ENCODE assay signal across 19 cellular contexts in the genomic region with DNA sequence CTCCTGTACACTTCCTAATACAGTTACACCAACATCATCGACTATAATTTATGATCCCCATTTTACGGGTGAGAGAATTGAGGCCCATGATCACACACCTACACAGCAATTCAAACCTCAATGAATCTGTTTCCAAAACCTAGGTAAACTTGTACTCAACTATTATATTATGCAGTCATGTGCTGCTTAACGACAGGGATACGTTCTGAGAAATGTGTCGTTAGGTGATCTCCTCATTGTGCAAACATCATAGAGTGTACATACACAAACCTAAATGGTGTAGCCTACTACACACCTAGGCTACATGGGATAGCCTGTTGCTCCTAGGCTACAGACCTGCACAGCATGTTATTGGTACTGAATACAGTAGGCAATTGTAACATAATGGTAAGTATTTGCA.
DNase-seq lines count a peak whose midpoint lies in the region; ATAC-seq, FAIRE-seq and TF ChIP-seq lines count a peak whose summit lies in the region.
"Had no signal": no experiment of that assay in that cellular context is flagged by ENCODE, and none has a peak within 500 bp of the region (broad histone marks: within the 10 kb centered on the region; RNA-seq: fewer than 3 reads in every experiment).

No MANE protein-coding gene starts in this region.

- H3K4me1 Mint-ChIP-seq in mesothelial cell of epicardium = peaks cover 31% of the 10 kb centered on the region
- H3K4me1 Mint-ChIP-seq in stimulated activated memory B cell treated with anti-CD40 and anti-IgM and Interleukin-4, amounts not matched to agents 10 μg/mL and 1 μg/mL and 100 μg/mL, for 72 hours = no peaks in the 10 kb centered on the region
- H3K4me1 Mint-ChIP-seq: CD4-positive, alpha-beta memory T cell had no signal

- H3K27me3 Mint-ChIP-seq in mesothelial cell of epicardium (ENCODE audit: low read depth) = no peaks in the 10 kb centered on the region
- no peaks in the 10 kb centered on the region for H3K27me3 Mint-ChIP-seq in stimulated activated memory B cell treated with anti-CD40 and anti-IgM and Interleukin-4, amounts not matched to agents 10 μg/mL and 1 μg/mL and 100 μg/mL, for 72 hours
- H3K27me3 Mint-ChIP-seq: CD4-positive, alpha-beta memory T cell had no signal

- POLR2A ChIA-PET in HEK293 (lab: Yijun Ruan, JAX) = no interaction called here

- H3K4me3 Mint-ChIP-seq in mesothelial cell of epicardium = no peak overlapping the region
- H3K4me3 Mint-ChIP-seq in stimulated activated memory B cell treated with anti-CD40 and anti-IgM and Interleukin-4, amounts not matched to agents 10 μg/mL and 1 μg/mL and 100 μg/mL, for 72 hours = no peak overlapping the region
- H3K4me3 Mint-ChIP-seq: CD4-positive, alpha-beta memory T cell had no signal

- ATAC-seq in GM21723 (IDR thresholded peaks at IDR 0.05; ENCODE audit: unreplicated experiment) = no peak
- no peak for ATAC-seq in stimulated activated memory B cell treated with anti-CD40 and anti-IgM and Interleukin-4, amounts not matched to agents 10 μg/mL and 1 μg/mL and 100 μg/mL, for 72 hours

- peaks cover 10% of the 10 kb centered on the region for H3K36me3 Mint-ChIP-seq in mesothelial cell of epicardium
- H3K36me3 Mint-ChIP-seq in stimulated activated memory B cell treated with anti-CD40 and anti-IgM and Interleukin-4, amounts not matched to agents 10 μg/mL and 1 μg/mL and 100 μg/mL, for 72 hours = no peaks in the 10 kb centered on the region

- H3K36me3 ChIP-seq in HEK293 (ENCODE audit: control insufficient read depth in 2 of 2, insufficient read depth in 1 of 2, low read length in 2 of 2) = no peaks in the 10 kb centered on the region

- no peak overlapping the region for H3K27ac ChIP-seq in HEK293 (ENCODE audit: extremely low read depth, low read depth, low read length)
- H3K27ac ChIP-seq: GM23248 had no signal

- no peaks in the 10 kb centered on the region; the same call in 1 of the 2 replicates for H3K4me1 ChIP-seq in HEK293 (ENCODE audit: control insufficient read depth, insufficient read depth, low read length)

- peak overlapping the region; percentile 14 for H3K27ac Mint-ChIP-seq in mesothelial cell of epicardium
- no peak overlapping the region for H3K27ac Mint-ChIP-seq in stimulated activated memory B cell treated with anti-CD40 and anti-IgM and Interleukin-4, amounts not matched to agents 10 μg/mL and 1 μg/mL and 100 μg/mL, for 72 hours
- H3K27ac Mint-ChIP-seq: CD4-positive, alpha-beta memory T cell had no signal

- DNase-seq in HTR-8/SVneo (ENCODE audit: insufficient read length, low spot score) (no peak), mesothelial cell of epicardium (ENCODE audit: low spot score in 2 of 2, unreplicated experiment in 2 of 2) (no peak), GM19240 (ENCODE audit: insufficient read length, low spot score) (no peak)
- DNase-seq: C1 segment of cervical spinal cord; Calu3; CD4-positive, alpha-beta memory T cell; COR-L47; DMS53; DMS79 treated with DMSO at 0.1 percent for 48 hours; GF-D8; GM23248; H7; HCEC 1CT had no signal

- H3K4me3 ChIP-seq in HEK293 (ENCODE audit: low read depth, low read length) = no peak overlapping the region
- H3K4me3 ChIP-seq: GM23248 had no signal

- CTCF ChIA-PET in HEK293 (lab: Yijun Ruan, JAX) = no interaction called here

- FAIRE-seq in HTR-8/SVneo (lab: Jason Lieb, UNC) = peak; percentile 55
- FAIRE-seq: GM12891, GM18507, H1 had no signal

- H3K9me3 Mint-ChIP-seq in mesothelial cell of epicardium = no peaks in the 10 kb centered on the region
- no peaks in the 10 kb centered on the region for H3K9me3 Mint-ChIP-seq in stimulated activated memory B cell treated with anti-CD40 and anti-IgM and Interleukin-4, amounts not matched to agents 10 μg/mL and 1 μg/mL and 100 μg/mL, for 72 hours
- H3K9me3 Mint-ChIP-seq: CD4-positive, alpha-beta memory T cell had no signal

- no peaks in the 10 kb centered on the region for H3K9me3 ChIP-seq in HEK293 (ENCODE audit: control insufficient read depth, insufficient read depth, low read depth, low read length)

- no peak for TF ChIP-seq CTCF in HEK293 (tag by site-specific recombination; IDR thresholded peaks at IDR 0.05)
- no peak for TF ChIP-seq CTCF in mesothelial cell of epicardium (IDR thresholded peaks at IDR 0.05; ENCODE audit: unreplicated experiment)

TF ChIP-seq in HEK293, 187 proteins besides CTCF, POLR2A, EP300 and RAD21:
- TF ChIP-seq, protein P1, sequence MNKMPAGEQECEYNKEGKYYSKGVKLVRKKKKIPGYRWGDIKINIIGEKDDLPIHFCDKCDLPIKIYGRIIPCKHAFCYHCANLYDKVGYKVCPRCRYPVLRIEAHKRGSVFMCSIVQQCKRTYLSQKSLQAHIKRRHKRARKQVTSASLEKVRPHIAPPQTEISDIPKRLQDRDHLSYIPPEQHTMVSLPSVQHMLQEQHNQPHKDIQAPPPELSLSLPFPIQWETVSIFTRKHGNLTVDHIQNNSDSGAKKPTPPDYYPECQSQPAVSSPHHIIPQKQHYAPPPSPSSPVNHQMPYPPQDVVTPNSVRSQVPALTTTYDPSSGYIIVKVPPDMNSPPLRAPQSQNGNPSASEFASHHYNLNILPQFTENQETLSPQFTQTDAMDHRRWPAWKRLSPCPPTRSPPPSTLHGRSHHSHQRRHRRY (tag by site-specific recombination; IDR thresholded peaks at IDR 0.05) = no peak
- no peak for TF ChIP-seq ZNF549 (tag by site-specific recombination; IDR thresholded peaks at IDR 0.05)
- no peak for TF ChIP-seq PBX3 (CRISPR knock-in tag; IDR thresholded peaks at IDR 0.05)
- TF ChIP-seq, protein P2, sequence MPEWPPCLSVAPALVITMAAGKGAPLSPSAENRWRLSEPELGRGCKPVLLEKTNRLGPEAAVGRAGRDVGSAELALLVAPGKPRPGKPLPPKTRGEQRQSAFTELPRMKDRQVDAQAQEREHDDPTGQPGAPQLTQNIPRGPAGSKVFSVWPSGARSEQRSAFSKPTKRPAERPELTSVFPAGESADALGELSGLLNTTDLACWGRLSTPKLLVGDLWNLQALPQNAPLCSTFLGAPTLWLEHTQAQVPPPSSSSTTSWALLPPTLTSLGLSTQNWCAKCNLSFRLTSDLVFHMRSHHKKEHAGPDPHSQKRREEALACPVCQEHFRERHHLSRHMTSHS (tag by site-specific recombination; IDR thresholded peaks at IDR 0.05) = no peak
- 0 out of 2 replicates have a peak, but pooled peaks have one; percentile 12 for TF ChIP-seq SCRT2 (tag by site-specific recombination; IDR thresholded peaks at IDR 0.05)
